ENCODE assay signal across 19 cellular contexts in the genomic region with DNA sequence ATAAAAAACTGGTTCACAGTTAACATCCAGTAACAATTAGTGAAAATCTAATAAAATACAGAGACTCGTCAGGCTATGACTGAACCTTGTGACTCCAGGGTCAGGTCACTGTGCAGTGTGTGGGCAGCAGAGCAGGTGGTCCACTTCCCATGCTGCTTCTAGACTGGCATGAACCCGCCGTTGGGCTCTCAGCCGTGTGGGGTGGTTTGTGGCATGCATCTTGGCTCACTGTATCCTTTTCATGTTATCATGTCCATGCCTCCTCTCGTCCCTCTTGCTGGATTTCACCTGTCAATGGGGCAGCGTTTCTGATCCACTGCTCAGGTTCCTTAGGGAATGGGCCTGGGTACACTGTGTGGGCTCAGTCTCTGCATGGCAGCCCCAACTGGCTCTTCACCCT.
"Had no signal": no experiment of that assay in that cellular context is flagged by ENCODE, and none has a peak within 500 bp of the region (broad histone marks: within the 10 kb centered on the region; RNA-seq: fewer than 3 reads in every experiment).

No MANE protein-coding gene starts in this region.

- H3K27me3 ChIP-seq: dorsolateral prefrontal cortex, gastrocnemius medialis, neutrophil, right atrium auricular region, sigmoid colon, stomach, tibial artery had no signal

- H3K9me3 Mint-ChIP-seq: memory B cell, natural killer cell, neural crest cell, type B pancreatic cell had no signal

- DNase-seq: effector CD4-positive, alpha-beta T cell; gastrocnemius medialis; natural killer cell; sigmoid colon; stimulated activated CD4-positive, alpha-beta T cell treated with anti-CD3 and anti-CD28 coated beads, Interleukin-4, amount 100 ng/mL, for 4 hours; stimulated activated naive CD4-positive, alpha-beta T cell; stomach had no signal

- H2AFZ ChIP-seq: parathyroid adenoma had no signal

- H3K4me3 ChIP-seq: dorsolateral prefrontal cortex, gastrocnemius medialis, lung, prostate gland, right atrium auricular region, sigmoid colon, stomach, tibial artery had no signal

- H3K27me3 Mint-ChIP-seq: memory B cell, type B pancreatic cell had no signal

- H3K9me3 ChIP-seq: gastrocnemius medialis, neutrophil, prostate gland, right atrium auricular region, sigmoid colon, stomach, tibial artery had no signal

- ATAC-seq: esophagus mucosa, gastrocnemius medialis, natural killer cell had no signal

- H3K9ac ChIP-seq: parathyroid adenoma had no signal

- H3K4me3 Mint-ChIP-seq: memory B cell, natural killer cell, neural crest cell, type B pancreatic cell had no signal

- H3K4me1 ChIP-seq: gastrocnemius medialis, parathyroid adenoma, prostate gland, right atrium auricular region, sigmoid colon, tibial artery had no signal

- H3K4me1 Mint-ChIP-seq: natural killer cell, neural crest cell had no signal

- H3K27ac ChIP-seq: dorsolateral prefrontal cortex, epithelial cell of prostate, gastrocnemius medialis, neutrophil, parathyroid adenoma, prostate gland, right atrium auricular region, sigmoid colon, stomach, tibial artery had no signal

- H3K27ac Mint-ChIP-seq: memory B cell, natural killer cell, type B pancreatic cell had no signal
